ENCODE assay signal across 8 cellular contexts in the genomic region with DNA sequence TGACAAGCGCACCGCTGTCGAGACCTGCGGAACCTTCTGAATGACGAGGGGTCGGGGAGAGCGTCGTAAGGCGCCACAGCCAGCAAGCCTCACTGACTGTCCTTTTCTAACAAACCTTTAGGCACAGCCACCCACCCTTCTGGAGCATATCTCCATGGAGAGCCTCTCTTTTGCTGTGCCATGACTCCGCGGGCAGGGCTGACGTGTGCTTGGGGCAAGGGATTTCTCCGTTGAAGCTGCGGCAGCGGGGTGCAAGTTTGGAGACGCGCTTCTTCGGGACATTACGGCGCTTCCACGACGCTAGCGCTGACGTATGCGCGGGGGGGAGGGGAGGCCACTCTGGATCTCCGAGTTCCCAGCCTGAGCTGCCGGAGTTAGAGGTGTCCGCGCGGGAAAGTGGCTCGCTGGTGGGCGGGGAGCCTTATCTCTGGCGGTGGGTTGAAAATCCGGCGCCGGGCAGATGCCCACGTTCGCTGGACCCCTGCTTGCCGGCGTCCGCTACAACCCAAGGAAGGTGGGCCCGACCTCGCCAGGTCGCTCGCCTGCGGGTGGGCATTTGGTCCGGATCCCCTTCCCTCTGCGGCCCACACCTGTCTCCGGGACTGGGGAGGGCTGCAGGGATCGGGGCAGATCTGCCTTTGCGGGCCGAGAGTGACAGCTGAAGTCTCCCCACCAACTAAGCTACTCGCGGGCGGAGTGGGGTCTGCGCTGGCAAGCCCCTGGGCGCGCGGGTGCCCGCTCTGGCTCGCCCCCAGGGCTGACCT. TPM values are rescaled to one million over a fixed set of nuclear protein-coding genes. Genes with fewer than 3 reads are reported as not detected.
A peak's percentile ranks its signal among the peaks of the same experiment; 100 is the strongest.
DNase-seq lines count a peak whose midpoint lies in the region; ATAC-seq and TF ChIP-seq lines count a peak whose summit lies in the region.

No MANE protein-coding gene starts in this region.

- peaks cover 12% of the 10 kb centered on the region for H3K4me1 ChIP-seq in ACC112 (ENCODE audit: control insufficient read depth, insufficient read depth, low read length, unreplicated experiment)
- peaks cover 6 to 47% (median 26%) of the 10 kb centered on the region in 6 donors for H3K4me1 ChIP-seq in spleen

- peaks cover 24% of the 10 kb centered on the region for H3K79me2 ChIP-seq in ACC112 (ENCODE audit: control insufficient read depth, insufficient read depth, low read length, unreplicated experiment)

- peak; percentile 32 for ATAC-seq in GM18520 (IDR thresholded peaks at IDR 0.05; ENCODE audit: unreplicated experiment)
- peak; percentile 38 for ATAC-seq in HG03060 (IDR thresholded peaks at IDR 0.05; ENCODE audit: low read depth, unreplicated experiment)

- peak overlapping the region; percentile 98 for H2AFZ ChIP-seq in ACC112 (ENCODE audit: low read length, unreplicated experiment)

- H3K4me3 ChIP-seq in ACC112 (ENCODE audit: low read depth, low read length) (peak overlapping the region; percentile 86), WI38 (ENCODE audit: low read depth, low read length) (peak overlapping the region; percentile 99), cardiac fibroblast (replicated peaks in 1 of 2; ENCODE audit: low read depth in 2 of 2, low read length in 2 of 2) (peak overlapping the region; percentile 90 to 96), spleen (peak overlapping the region; percentile 57 to 89 (median 81))

- H3K27ac ChIP-seq in ACC112 (ENCODE audit: low read depth, low read length) (peak overlapping the region; percentile 77; the same call in 1 of the 2 replicates), spleen (peak overlapping the region; percentile 64 to 91 (median 84))

- no peaks in the 10 kb centered on the region for H3K27me3 ChIP-seq in ACC112 (ENCODE audit: insufficient read depth, low read length)
- H3K27me3 ChIP-seq in spleen (replicated peaks in 1 of 7): no peaks in the 10 kb centered on the region

- H3K36me3 ChIP-seq in ACC112 (ENCODE audit: insufficient read depth, low read length) (no peaks in the 10 kb centered on the region), spleen (peaks cover 0 to under 1% (median 0%) of the 10 kb centered on the region in 6 donors)

- intact Hi-C loops in spleen (cut with DNase I; ENCODE audit: low total_unique reads): no loop called here

- TF ChIP-seq CTCF in WI38 (IDR thresholded peaks at IDR 0.05; ENCODE audit: low read depth, low read length): no peak
- no peak for TF ChIP-seq CTCF in cardiac fibroblast (IDR thresholded peaks at IDR 0.05; ENCODE audit: low read depth, low read length)
- no peak for TF ChIP-seq CTCF in spleen (IDR thresholded peaks at IDR 0.05 in 8 of 11, conservative IDR thresholded peaks at IDR 0.05 in 3 of 11)

- H3K9me3 ChIP-seq in spleen: no peaks in the 10 kb centered on the region

- DNase-seq in NCI-H2171 (lab: John Stamatoyannopoulos, UW) (peak; percentile 48), cardiac fibroblast (ENCODE audit: low read depth in 2 of 2) (peak; percentile 86 to 88), inferior parietal cortex (ENCODE audit: extremely low spot score) (peak; percentile 88), spleen (peak; percentile 96)

- peak in 1 of 3 donors; percentile 70 for TF ChIP-seq POLR2A in spleen (IDR thresholded peaks at IDR 0.05)

- 0 to 1% (median 0%) methylated on average over 28 to 62 of the region's 62 CpGs for WGBS in spleen, 5 donors

RNA-seq across cellular contexts. Expression of gene SLC10A7, which starts 0.5 kb away (rescaled TPM):
- total RNA-seq in spleen: 10 to 100 TPM; 17.3 to 33.2 (median 19.4) TPM
- polyA plus RNA-seq in spleen: 1 to 10 TPM; 1.8 to 2.7 (median 2.7) TPM

Comparison
In these comparisons a context has a peak if more than half of its experiments do, and no peak if none do; other contexts are left out.
1. Peak in every context shown above with its lines: DNase-seq, ATAC-seq, H3K4me3 ChIP-seq and H3K27ac ChIP-seq.